Comparison of ENCODE assay signal across 22 cellular contexts in genomic region chr17:57887161-57887560, GRCh38. TPM values are rescaled to one million over a fixed set of nuclear protein-coding genes. Genes with fewer than 3 reads are reported as not detected.
DNase-seq lines count a peak whose midpoint lies in the region; ATAC-seq, FAIRE-seq and TF ChIP-seq lines count a peak whose summit lies in the region.
"Had no signal": no experiment of that assay in that cellular context is flagged by ENCODE, and none has a peak within 500 bp of the region (broad histone marks: within the 10 kb centered on the region; RNA-seq: fewer than 3 reads in every experiment).

No MANE protein-coding gene starts in this region.

- H2AK5ac ChIP-seq in IMR-90 (ENCODE audit: low read depth, low read length) (peak overlapping the region; percentile 69; the same call in 1 of the 2 replicates), mesenchymal stem cell (ENCODE audit: low read length, severe bottlenecking) (peak overlapping the region; percentile 78)

- H3K27me3 ChIP-seq in IMR-90 (ENCODE audit: control insufficient read depth, insufficient read depth, low read length) (no peaks in the 10 kb centered on the region), mesenchymal stem cell (ENCODE audit: control insufficient read depth in 1 of 2, insufficient read depth in 1 of 2, low read length in 2 of 2) (no peaks in the 10 kb centered on the region), gastrocnemius medialis (no peaks in the 10 kb centered on the region)
- H3K27me3 ChIP-seq: MG63 had no signal

- BruUV-seq in IMR-90 (replicated peaks; lab: Mats Ljungman, UMichigan), result no TSS peak

- H3K18ac ChIP-seq in IMR-90 (ENCODE audit: low read depth, low read length), result no peak overlapping the region
- H3K18ac ChIP-seq in mesenchymal stem cell (ENCODE audit: low read depth in 1 of 2, low read length in 2 of 2), result no peak overlapping the region

- no peak overlapping the region; the same call in 1 of the 2 replicates for H4K5ac ChIP-seq in IMR-90 (ENCODE audit: low read depth, low read length)

- TF ChIP-seq POLR2A in IMR-90 (IDR thresholded peaks at IDR 0.05; ENCODE audit: low read depth, low read length), result no peak
- no peak for TF ChIP-seq POLR2A in gastrocnemius medialis (IDR thresholded peaks at IDR 0.05)

- H3K79me1 ChIP-seq in IMR-90 (ENCODE audit: low read depth in 1 of 2, low read length in 2 of 2) (peaks cover 47 to 82% of the 10 kb centered on the region in 2 experiments), mesenchymal stem cell (replicated peaks; ENCODE audit: low read length, poor library complexity, severe bottlenecking) (peaks cover 48% of the 10 kb centered on the region)

- H3K27ac ChIP-seq in IMR-90 (ENCODE audit: insufficient read depth, low read length), result no peak overlapping the region
- no peak overlapping the region for H3K27ac ChIP-seq in mesenchymal stem cell (ENCODE audit: low read length, poor library complexity, severe bottlenecking)
- peak overlapping the region; percentile 37 to 100 (median 98) for H3K27ac ChIP-seq in gastrocnemius medialis
- H3K27ac ChIP-seq: C4-2B, SK-N-MC had no signal

- H3K4me3 ChIP-seq in IMR-90 (ENCODE audit: insufficient read depth, low read depth, low read length) (no peak overlapping the region), mesenchymal stem cell (ENCODE audit: insufficient read depth in 1 of 2, low read depth in 1 of 2, low read length in 2 of 2) (no peak overlapping the region), gastrocnemius medialis (no peak overlapping the region)
- H3K4me3 ChIP-seq: MG63, SK-N-MC had no signal

- H2AK9ac ChIP-seq in IMR-90 (replicated peaks; ENCODE audit: low read depth, low read length, poor library complexity), result no peak overlapping the region

- H3K9ac ChIP-seq in IMR-90 (ENCODE audit: low read depth, low read length), result no peak overlapping the region
- no peak overlapping the region for H3K9ac ChIP-seq in mesenchymal stem cell (ENCODE audit: low read length)

- H3K9me3 ChIP-seq in IMR-90 (ENCODE audit: control insufficient read depth, insufficient read depth, low read length) (no peaks in the 10 kb centered on the region), mesenchymal stem cell (ENCODE audit: control insufficient read depth, low read length) (no peaks in the 10 kb centered on the region), gastrocnemius medialis (no peaks in the 10 kb centered on the region)
- H3K9me3 ChIP-seq: MG63 had no signal

- no peak overlapping the region for H2BK12ac ChIP-seq in mesenchymal stem cell (ENCODE audit: low read length in 2 of 2)

- in situ Hi-C loops in IMR-90 (cut with MboI; ENCODE audit: low sequenced_read_pairs) (no loop called here), gastrocnemius medialis (cut with MboI; ENCODE audit: low sequenced_read_pairs in 4 of 4) (no loop called here)

- H4K91ac ChIP-seq in IMR-90 (ENCODE audit: insufficient read depth, low read depth, low read length) (peak overlapping the region; percentile 42), mesenchymal stem cell (ENCODE audit: low read length) (no peak overlapping the region)

- TF ChIP-seq CTCF in IMR-90 (conservative IDR thresholded peaks at IDR 0.05; ENCODE audit: low read depth, low read length) (no peak), gastrocnemius medialis (IDR thresholded peaks at IDR 0.05 in 4 of 5, conservative IDR thresholded peaks at IDR 0.05 in 1 of 5) (no peak)

- no peak overlapping the region for H2BK20ac ChIP-seq in IMR-90 (ENCODE audit: low read depth, low read length)

- peaks cover 42% of the 10 kb centered on the region for H3K9me1 ChIP-seq in IMR-90 (ENCODE audit: insufficient read depth, low read length)

- TF ChIP-seq RAD21 in IMR-90 (IDR thresholded peaks at IDR 0.05; ENCODE audit: low read length), result no peak

- CTCF ChIA-PET in IMR-90 (lab: Yijun Ruan, JAX), result no interaction called here

- H3K4ac ChIP-seq in IMR-90 (ENCODE audit: low read depth, low read length) (peak overlapping the region; percentile 69; the same call in 1 of the 2 replicates), mesenchymal stem cell (ENCODE audit: low read depth in 1 of 2, low read length in 2 of 2) (no peak overlapping the region)

- no peak for FAIRE-seq in frontal cortex (lab: Jason Lieb, UNC)
- FAIRE-seq: GM12892, H54 had no signal

- no peak overlapping the region for H3K56ac ChIP-seq in IMR-90 (ENCODE audit: extremely low read depth, insufficient read depth, low read length)

- H2AFZ ChIP-seq in IMR-90 (replicated peaks; ENCODE audit: low read length, poor library complexity), result peak overlapping the region; percentile 6
- H2AFZ ChIP-seq in mesenchymal stem cell (ENCODE audit: low read depth, low read length), result no peak overlapping the region

- intact Hi-C loops in IMR-90 (cut with micrococcal nuclease) (no loop called here), gastrocnemius medialis (cut with DNase I; ENCODE audit: low total_unique reads) (no loop called here)

- H3K4me1 ChIP-seq in IMR-90 (ENCODE audit: control insufficient read depth, insufficient read depth, low read length) (peaks cover 37% of the 10 kb centered on the region), mesenchymal stem cell (ENCODE audit: control insufficient read depth, insufficient read depth, low read depth, low read length) (peaks cover 34% of the 10 kb centered on the region), gastrocnemius medialis (peaks cover 45 to 50% of the 10 kb centered on the region in 2 donors)

- peaks cover 15% of the 10 kb centered on the region for H3K36me3 ChIP-seq in IMR-90 (ENCODE audit: control insufficient read depth, insufficient read depth, low read length)
- peaks cover 29 to 33% of the 10 kb centered on the region in 2 experiments for H3K36me3 ChIP-seq in mesenchymal stem cell (ENCODE audit: control insufficient read depth in 1 of 2, insufficient read depth in 2 of 2, low read depth in 1 of 2, low read length in 2 of 2)
- peaks cover 0 to 16% of the 10 kb centered on the region in 2 donors for H3K36me3 ChIP-seq in gastrocnemius medialis

- no peak for ATAC-seq in IMR-90 (ENCODE audit: low read depth)
- ATAC-seq in gastrocnemius medialis, result no peak
- ATAC-seq in HG03039 (IDR thresholded peaks at IDR 0.05; ENCODE audit: unreplicated experiment), result no peak

- H2BK5ac ChIP-seq in IMR-90 (ENCODE audit: low read depth, low read length, poor library complexity, severe bottlenecking) (no peak overlapping the region), mesenchymal stem cell (ENCODE audit: low read depth, low read length, poor library complexity, severe bottlenecking) (no peak overlapping the region)

- H4K8ac ChIP-seq in IMR-90 (ENCODE audit: low read depth in 2 of 2, low read length in 2 of 2), result peak overlapping the region in 1 of 2 experiments; percentile 42; a peak in 1 of 4 replicates
- H4K8ac ChIP-seq in mesenchymal stem cell (ENCODE audit: low read length), result no peak overlapping the region

- H3K23ac ChIP-seq in IMR-90 (ENCODE audit: low read depth, low read length) (no peak overlapping the region), mesenchymal stem cell (ENCODE audit: low read length in 2 of 2) (no peak overlapping the region)

- POLR2A ChIA-PET in IMR-90 (lab: Charles Lee; ENCODE audit: unreplicated experiment), result no interaction called here

- dilution Hi-C loops in IMR-90 (cut with HindIII; ENCODE audit: low sequenced_read_pairs, unreplicated experiment), result no loop called here

- H4K20me1 ChIP-seq in IMR-90 (ENCODE audit: insufficient read depth, low read length), result no peaks in the 10 kb centered on the region

- WGBS in IMR-90 (ENCODE audit: extremely low coverage in 2 of 2, insufficient read length in 1 of 2), 2 experiments, result 83% methylated on average over 1 of the region's 4 CpGs; no CpG with 5 or more reads in 1 of the 2 experiments
- WGBS in mesenchymal stem cell, result 90% methylated on average over 4 of the region's 4 CpGs

- no peak overlapping the region for H3K4me2 ChIP-seq in IMR-90 (ENCODE audit: low read depth, low read length)
- no peak overlapping the region for H3K4me2 ChIP-seq in mesenchymal stem cell (ENCODE audit: low read length, poor library complexity, severe bottlenecking)

- no peak for DNase-seq in IMR-90
- DNase-seq in mesenchymal stem cell, result no peak
- no peak for DNase-seq in gastrocnemius medialis
- DNase-seq in NCI-H774 (lab: John Stamatoyannopoulos, UW), result no peak
- DNase-seq in NCI-H2171 (lab: John Stamatoyannopoulos, UW), result no peak
- no peak for DNase-seq in frontal cortex (ENCODE audit: low spot score in 2 of 2)
- DNase-seq: CD8-positive, alpha-beta memory T cell; DMS 273 treated with DMSO at 0.1 percent for 48 hours; DND-41; KG1; MG63; NCI-H1105 treated with DMSO at 0.1 percent for 48 hours; NCI-H146; NCI-H2029; NCI-H446 treated with DMSO at 0.1 percent for 48 hours; NCI-H526; SHP77 treated with DMSO at 0.1 percent for 48 hours had no signal

- H3K14ac ChIP-seq in IMR-90 (replicated peaks; ENCODE audit: low read depth, low read length) (no peak overlapping the region), mesenchymal stem cell (ENCODE audit: low read length in 2 of 2) (no peak overlapping the region)

- no peak overlapping the region for H2BK15ac ChIP-seq in IMR-90 (ENCODE audit: low read depth, low read length)
- no peak overlapping the region for H2BK15ac ChIP-seq in mesenchymal stem cell (ENCODE audit: low read depth, poor library complexity, severe bottlenecking)

- H2BK120ac ChIP-seq in IMR-90 (ENCODE audit: low read depth, low read length) (peak overlapping the region; percentile 4; the same call in 1 of the 2 replicates), mesenchymal stem cell (ENCODE audit: low read depth, low read length) (no peak overlapping the region)

TF ChIP-seq in IMR-90, 13 proteins besides CTCF, POLR2A, EP300 and RAD21:
- TF ChIP-seq RCOR1 (IDR thresholded peaks at IDR 0.05; ENCODE audit: insufficient replicate concordance, low read length), result no peak
TF ChIP-seq in IMR-90: peak in this region for 0.

RNA-seq across cellular contexts. Expression of gene MRPS23, which starts 37.3 kb away (rescaled TPM):
- total RNA-seq in IMR-90 (2012; rRNA removed), result 37.3 and 41.7 TPM in 2 replicates
- 22.1 and 23.5 TPM in 2 replicates for polyA plus RNA-seq in IMR-90 (2012; rRNA removed)
- 22.4 and 35.2 TPM in 2 replicates for polyA plus RNA-seq in IMR-90 (2012; cell fraction: cytosol; rRNA removed)
- 9.9 and 18.3 TPM in 2 replicates for polyA plus RNA-seq in IMR-90 (2012; cell fraction: nucleus; rRNA removed; ENCODE audit: low replicate concordance)
- polyA plus RNA-seq in mesenchymal stem cell (2013, experiment 1 of 2), result 23.0 TPM
- polyA plus RNA-seq in mesenchymal stem cell (2013, experiment 2 of 2), result 21.0 TPM
- total RNA-seq in gastrocnemius medialis, result 10 to 100 TPM; 24.3 to 47.2 (median 35.5) TPM
- total RNA-seq in frontal cortex, result 30.2 TPM

Comparison
In these comparisons a context has a peak if more than half of its experiments do, and no peak if none do; other contexts are left out.
1. H3K27ac ChIP-seq: peak in gastrocnemius medialis (4 of 4); none in IMR-90 (single experiment) and mesenchymal stem cell (single experiment).